14 cellular contexts compared by ENCODE assay signal in genomic region chr1:143721024-143721373, GRCh38.
DNase-seq lines count a peak whose midpoint lies in the region; ATAC-seq and TF ChIP-seq lines count a peak whose summit lies in the region.
"Had no signal": no experiment of that assay in that cellular context is flagged by ENCODE, and none has a peak within 500 bp of the region (broad histone marks: within the 10 kb centered on the region; RNA-seq: fewer than 3 reads in every experiment).

No MANE protein-coding gene starts in this region.

- H3K56ac ChIP-seq in H9 (ENCODE audit: insufficient read length, low read depth, low read length): no peak overlapping the region

- no peaks in the 10 kb centered on the region for H3K4me1 Mint-ChIP-seq in activated T-cell treated with anti-CD3 and anti-CD28 coated beads, Interleukin-2, amount 50 U/mL, for 72 hours (ENCODE audit: low read depth)
- H3K4me1 Mint-ChIP-seq in activated B cell treated with CpG ODN at 0.5 μM for 24 hours (no peaks in the 10 kb centered on the region), H9 (no peaks in the 10 kb centered on the region)
- H3K4me1 Mint-ChIP-seq: stimulated activated naive CD8-positive, alpha-beta T cell treated with anti-CD3 and anti-CD28 coated beads, Interleukin-15, amount 100 ng/mL, for 72 hours had no signal

- no peak overlapping the region for H2BK15ac ChIP-seq in H9 (ENCODE audit: low read depth, low read length)

- no peaks in the 10 kb centered on the region for H4K20me1 ChIP-seq in H9 (ENCODE audit: control insufficient read depth, insufficient read depth, insufficient read length)

- H3K4ac ChIP-seq in H9 (ENCODE audit: low read depth, low read length): no peak overlapping the region

- H3K36me3 Mint-ChIP-seq in activated T-cell treated with anti-CD3 and anti-CD28 coated beads, Interleukin-2, amount 50 U/mL, for 72 hours (ENCODE audit: insufficient read depth in 2 of 2): no peaks in the 10 kb centered on the region
- H3K36me3 Mint-ChIP-seq in activated B cell treated with CpG ODN at 0.5 μM for 24 hours (ENCODE audit: low read depth) (no peaks in the 10 kb centered on the region), H9 (ENCODE audit: insufficient read depth in 1 of 3, low read depth in 3 of 3) (peaks cover 8 to 26% (median 22%) of the 10 kb centered on the region in 3 experiments)
- H3K36me3 Mint-ChIP-seq: naive B cell had no signal

- H3K4me3 ChIP-seq in iPS-15b (ENCODE audit: low read depth, low read length) (no peak overlapping the region), subcutaneous abdominal adipose tissue (ENCODE audit: low read depth in 1 of 5, low read length in 5 of 5) (peak overlapping the region in 4 of 5 donors; percentile 46 to 69 (median 48)), Peyer's patch (no peak overlapping the region)

- H3K23ac ChIP-seq in H9 (ENCODE audit: insufficient read length, low read depth, low read length): no peak overlapping the region

- no peak overlapping the region for H3K14ac ChIP-seq in H9 (ENCODE audit: insufficient read depth, low read length)

- no peak overlapping the region for H2BK12ac ChIP-seq in H9 (ENCODE audit: insufficient read length, low read depth, low read length)

- no peak overlapping the region for H2BK20ac ChIP-seq in H9 (ENCODE audit: low read depth, low read length, poor library complexity, severe bottlenecking)

- CTCF ChIA-PET in activated B cell treated with CpG ODN at 0.5 μM for 24 hours (lab: Charles Lee): no interaction called here

- H3K36me3 ChIP-seq in iPS-15b (ENCODE audit: control insufficient read depth, insufficient read depth, low read length) (no peaks in the 10 kb centered on the region), subcutaneous abdominal adipose tissue (ENCODE audit: control insufficient read depth in 5 of 5, insufficient read depth in 5 of 5, low read length in 5 of 5) (no peaks in the 10 kb centered on the region), Peyer's patch (no peaks in the 10 kb centered on the region)
- H3K36me3 ChIP-seq: adrenal gland had no signal

- H3K4me1 ChIP-seq in iPS-15b (ENCODE audit: control insufficient read depth, insufficient read depth, low read length): no peaks in the 10 kb centered on the region
- peaks cover 0 to 22% (median 14%) of the 10 kb centered on the region in 5 donors for H3K4me1 ChIP-seq in subcutaneous abdominal adipose tissue (ENCODE audit: control insufficient read depth in 5 of 5, insufficient read depth in 5 of 5, low read length in 5 of 5)
- no peaks in the 10 kb centered on the region for H3K4me1 ChIP-seq in Peyer's patch
- no peaks in the 10 kb centered on the region for H3K4me1 ChIP-seq in H9 (ENCODE audit: insufficient read depth, low read length)
- H3K4me1 ChIP-seq: adrenal gland had no signal

- no peak overlapping the region for H2BK5ac ChIP-seq in H9 (ENCODE audit: insufficient read length, low read length)

- H3K27me3 ChIP-seq in iPS-15b (ENCODE audit: control insufficient read depth, insufficient read depth, low read length) (no peaks in the 10 kb centered on the region), subcutaneous abdominal adipose tissue (ENCODE audit: control insufficient read depth in 5 of 5, insufficient read depth in 4 of 5, low read length in 5 of 5) (peaks cover 0 to 4% (median 0%) of the 10 kb centered on the region in 5 donors), Peyer's patch (no peaks in the 10 kb centered on the region), H9 (ENCODE audit: insufficient read depth, low read length) (no peaks in the 10 kb centered on the region)
- H3K27me3 ChIP-seq: adrenal gland had no signal

- DNase-seq in activated T-cell treated with anti-CD3 and anti-CD28 coated beads, Interleukin-2, amount 50 U/mL, for 72 hours: no peak
- no peak for DNase-seq in activated T-cell treated with anti-CD3 and anti-CD28 coated beads, Interleukin-2, amount 50 U/mL, for 1 hour
- DNase-seq in activated B cell treated with CpG ODN at 0.5 μM for 24 hours (no peak), Peyer's patch (no peak), H9 (no peak)
- DNase-seq: naive B cell; NCI-H2081; NCI-H510A; stimulated activated naive CD8-positive, alpha-beta T cell treated with anti-CD3 and anti-CD28 coated beads, Interleukin-15, amount 100 ng/mL, for 72 hours; T1000 had no signal

- H3K9me3 ChIP-seq in iPS-15b (ENCODE audit: control insufficient read depth, insufficient read depth, low read length) (no peaks in the 10 kb centered on the region), subcutaneous abdominal adipose tissue (ENCODE audit: control insufficient read depth in 5 of 5, low read length in 5 of 5) (no peaks in the 10 kb centered on the region), Peyer's patch (no peaks in the 10 kb centered on the region), H9 (ENCODE audit: control insufficient read depth, low read depth, low read length) (peaks cover 55% of the 10 kb centered on the region)
- H3K9me3 ChIP-seq: adrenal gland had no signal

- intact Hi-C loops in activated B cell treated with CpG ODN at 0.5 μM for 24 hours (cut with micrococcal nuclease): no loop called here

- no peak overlapping the region for H4K8ac ChIP-seq in H9 (replicated peaks; ENCODE audit: insufficient read length, low read depth, low read length)

- no peak overlapping the region for H4K91ac ChIP-seq in H9 (ENCODE audit: insufficient read length, low read depth, low read length)

- peak overlapping the region; percentile 70 for H3K27ac Mint-ChIP-seq in activated T-cell treated with anti-CD3 and anti-CD28 coated beads, Interleukin-2, amount 50 U/mL, for 72 hours
- H3K27ac Mint-ChIP-seq in activated B cell treated with CpG ODN at 0.5 μM for 24 hours (no peak overlapping the region), H9 (no peak overlapping the region)

- no peak overlapping the region for H3T11ph ChIP-seq in H9 (ENCODE audit: low read length)

- no peaks in the 10 kb centered on the region for H3K9me3 Mint-ChIP-seq in activated T-cell treated with anti-CD3 and anti-CD28 coated beads, Interleukin-2, amount 50 U/mL, for 72 hours
- H3K9me3 Mint-ChIP-seq in activated B cell treated with CpG ODN at 0.5 μM for 24 hours (no peaks in the 10 kb centered on the region), H9 (peaks cover 81 to 86% of the 10 kb centered on the region in 2 experiments)
- H3K9me3 Mint-ChIP-seq: stimulated activated naive CD8-positive, alpha-beta T cell treated with anti-CD3 and anti-CD28 coated beads, Interleukin-15, amount 100 ng/mL, for 72 hours had no signal

- no peak for TF ChIP-seq CTCF in activated B cell treated with CpG ODN at 0.5 μM for 24 hours (IDR thresholded peaks at IDR 0.05)
- no peak for TF ChIP-seq CTCF in Peyer's patch (IDR thresholded peaks at IDR 0.05)
- no peak for TF ChIP-seq CTCF in H9 (conservative IDR thresholded peaks at IDR 0.05)

- no peak for TF ChIP-seq POLR2A in Peyer's patch (IDR thresholded peaks at IDR 0.05)

- H3K18ac ChIP-seq in H9 (ENCODE audit: insufficient read length, low read depth, low read length): no peak overlapping the region

- H2AFZ ChIP-seq in H9 (ENCODE audit: low read length): no peak overlapping the region

- no peak overlapping the region for H3K4me2 ChIP-seq in H9 (ENCODE audit: insufficient read depth, insufficient read length, low read length)

- no peak overlapping the region for H2BK120ac ChIP-seq in H9 (ENCODE audit: low read depth, low read length, poor library complexity, severe bottlenecking)

- no peaks in the 10 kb centered on the region for H3K79me1 ChIP-seq in H9 (ENCODE audit: insufficient read depth, low read depth, low read length, poor library complexity, severe bottlenecking)

- no CpG with 5 or more reads among the region's 7 CpGs for WGBS in H9 (ENCODE audit: extremely low coverage, insufficient read length, low lambda C conversion rate)

- peak overlapping the region; percentile 96 for H3K9ac ChIP-seq in iPS-15b (ENCODE audit: low read depth, low read length)
- peak overlapping the region in 1 of 5 donors; percentile 46 for H3K9ac ChIP-seq in subcutaneous abdominal adipose tissue (ENCODE audit: low read length in 5 of 5)
- no peak overlapping the region for H3K9ac ChIP-seq in H9 (ENCODE audit: extremely low read depth, insufficient read length, low read length)

- H3K27me3 Mint-ChIP-seq in activated T-cell treated with anti-CD3 and anti-CD28 coated beads, Interleukin-2, amount 50 U/mL, for 72 hours (ENCODE audit: low read depth): no peaks in the 10 kb centered on the region
- H3K27me3 Mint-ChIP-seq in activated B cell treated with CpG ODN at 0.5 μM for 24 hours: peaks cover 36% of the 10 kb centered on the region
- peaks cover 10% of the 10 kb centered on the region for H3K27me3 Mint-ChIP-seq in H9 (ENCODE audit: low read depth)

- ATAC-seq in activated T-cell treated with anti-CD3 and anti-CD28 coated beads, Interleukin-2, amount 50 U/mL, for 72 hours (replicated peaks in 1 of 2): no peak
- ATAC-seq in activated B cell treated with CpG ODN at 0.5 μM for 24 hours (ENCODE audit: low read depth) (no peak), GM18868 (IDR thresholded peaks at IDR 0.05; ENCODE audit: unreplicated experiment) (no peak)
- ATAC-seq: stimulated activated naive CD8-positive, alpha-beta T cell treated with anti-CD3 and anti-CD28 coated beads, Interleukin-15, amount 100 ng/mL, for 72 hours had no signal

- no peaks in the 10 kb centered on the region for H3K23me2 ChIP-seq in H9 (ENCODE audit: insufficient read length, low read depth, low read length, poor library complexity, severe bottlenecking)

- POLR2A ChIA-PET in activated B cell treated with CpG ODN at 0.5 μM for 24 hours (lab: Charles Lee): no interaction called here

- no peak overlapping the region for H3K27ac ChIP-seq in subcutaneous abdominal adipose tissue (ENCODE audit: low read depth, low read length)
- no peak overlapping the region for H3K27ac ChIP-seq in Peyer's patch
- H3K27ac ChIP-seq in H9 (ENCODE audit: insufficient read length, low read depth, low read length): no peak overlapping the region

- no peak overlapping the region for H4K5ac ChIP-seq in H9 (ENCODE audit: insufficient read length, low read depth, low read length)

- H2AK5ac ChIP-seq in H9 (ENCODE audit: insufficient read length, low read length): no peak overlapping the region

- peak overlapping the region in 1 of 2 donors; percentile 81 for H3K4me3 Mint-ChIP-seq in activated T-cell treated with anti-CD3 and anti-CD28 coated beads, Interleukin-2, amount 50 U/mL, for 72 hours
- H3K4me3 Mint-ChIP-seq in activated B cell treated with CpG ODN at 0.5 μM for 24 hours (peak overlapping the region; percentile 42), H9 (no peak overlapping the region)

- H3K79me2 ChIP-seq in H9 (ENCODE audit: insufficient read depth, low read length): no peaks in the 10 kb centered on the region

Comparison
In these comparisons a context has a peak if more than half of its experiments do, and no peak if none do; other contexts are left out.
1. H3K4me3 ChIP-seq: peak in subcutaneous abdominal adipose tissue (4 of 5); none in iPS-15b (single experiment) and Peyer's patch (0 of 4).